In the genomic region with DNA sequence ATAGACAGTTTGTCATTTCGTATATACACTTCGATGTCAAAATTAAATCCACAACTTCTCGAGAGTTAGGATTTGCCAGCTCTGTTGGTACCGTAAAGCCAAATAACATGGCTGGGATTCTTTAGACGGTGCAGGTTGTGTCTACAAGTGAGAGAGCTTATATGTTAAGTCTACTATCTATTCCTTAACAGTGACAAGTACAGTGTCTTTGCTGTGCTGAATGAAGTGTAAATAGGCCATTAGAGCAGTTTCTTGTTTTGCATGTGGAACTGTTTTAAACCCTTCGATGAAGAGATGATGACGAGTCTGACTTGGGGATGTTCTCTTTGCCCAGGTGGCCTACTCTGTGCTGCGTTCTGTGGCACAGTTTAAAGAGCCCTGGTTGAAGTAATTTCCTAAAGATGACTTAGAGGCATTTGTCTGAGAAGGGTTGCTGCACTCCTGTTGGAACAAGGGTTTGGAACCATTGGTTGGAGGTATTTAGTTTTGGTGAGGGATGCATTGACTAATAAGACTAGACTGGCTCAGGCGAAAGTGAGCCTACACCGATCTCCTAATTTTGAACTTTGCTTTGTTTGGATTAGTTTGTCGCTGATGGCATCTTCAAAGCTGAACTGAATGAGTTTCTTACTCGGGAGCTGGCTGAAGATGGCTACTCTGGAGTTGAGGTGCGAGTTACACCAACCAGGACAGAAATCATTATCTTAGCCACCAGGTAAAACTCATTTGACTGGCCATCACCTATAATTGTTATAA, we compare ENCODE assay signal across 8 cellular contexts. TPM values are rescaled to one million over a fixed set of nuclear protein-coding genes. Genes with fewer than 3 reads are reported as not detected.
DNase-seq lines count a peak whose midpoint lies in the region; ATAC-seq, FAIRE-seq and TF ChIP-seq lines count a peak whose summit lies in the region.

No MANE protein-coding gene starts in this region.

- H3K4me1 Mint-ChIP-seq in mesothelial cell of epicardium, result peaks cover 32% of the 10 kb centered on the region

- no TSS peak for BruUV-seq in Panc1 (replicated peaks; lab: Mats Ljungman, UMichigan)

- peak overlapping the region; percentile 98 for H3K4me3 Mint-ChIP-seq in mesothelial cell of epicardium

- no peaks in the 10 kb centered on the region for H3K27me3 ChIP-seq in Panc1 (ENCODE audit: control insufficient read depth, insufficient read depth, low read length)
- no peaks in the 10 kb centered on the region for H3K27me3 ChIP-seq in dorsolateral prefrontal cortex
- no peaks in the 10 kb centered on the region for H3K27me3 ChIP-seq in aorta (ENCODE audit: control insufficient read depth in 1 of 2, insufficient read depth in 2 of 2, low read length in 1 of 2)

- CTCF ChIA-PET in Panc1 (lab: Charles Lee), result no interaction called here

- H3K36me3 ChIP-seq in Panc1 (ENCODE audit: control insufficient read depth, insufficient read depth, low read length) (peaks cover 51% of the 10 kb centered on the region), aorta (ENCODE audit: control insufficient read depth in 1 of 2, insufficient read depth in 2 of 2, low read length in 1 of 2) (peaks cover 2 to 15% of the 10 kb centered on the region in 2 donors)

- peak overlapping the region; percentile 99 for H3K27ac Mint-ChIP-seq in mesothelial cell of epicardium

- peak overlapping the region; percentile 78 to 85 for H3K4me3 ChIP-seq in Panc1 (ENCODE audit: low read depth in 2 of 2, low read length in 2 of 2)
- H3K4me3 ChIP-seq in dorsolateral prefrontal cortex, result peak overlapping the region; percentile 57 to 99 (median 85)
- peak overlapping the region; percentile 55 to 73 for H3K4me3 ChIP-seq in aorta (ENCODE audit: low read length in 2 of 2)

- FAIRE-seq in GM12892 (lab: Jason Lieb, UNC), result peak; percentile 21
- no peak for FAIRE-seq in HTR-8/SVneo (lab: Jason Lieb, UNC)

- H3K36me3 Mint-ChIP-seq in mesothelial cell of epicardium, result peaks cover 31% of the 10 kb centered on the region

- H3K27me3 Mint-ChIP-seq in mesothelial cell of epicardium (ENCODE audit: low read depth), result peaks cover 3% of the 10 kb centered on the region

- POLR2A ChIA-PET in Panc1 (lab: Charles Lee), result interaction anchor here (0.6 to 0.9 kb wide), 2 partner anchors 73 to 120 kb away, joined by 3 to 15 read pairs; no protein-coding TSS in a partner anchor

- peaks cover 32% of the 10 kb centered on the region for H3K4me1 ChIP-seq in Panc1 (ENCODE audit: control insufficient read depth, insufficient read depth, low read length)
- no peaks in the 10 kb centered on the region for H3K4me1 ChIP-seq in aorta (ENCODE audit: control insufficient read depth in 1 of 2, insufficient read depth in 2 of 2, low read length in 2 of 2)

- no peak for DNase-seq in GM12892 (ENCODE audit: insufficient read length)
- no peak for DNase-seq in Panc1 (ENCODE audit: low read depth, low spot score)
- no peak for DNase-seq in dorsolateral prefrontal cortex
- DNase-seq in mesothelial cell of epicardium (ENCODE audit: low spot score in 2 of 2, unreplicated experiment in 2 of 2), result no peak
- no peak for DNase-seq in aorta
- DNase-seq in NCI-H1092 (lab: John Stamatoyannopoulos, UW), result no peak
- DNase-seq in HTR-8/SVneo (ENCODE audit: insufficient read length, low spot score), result no peak

- in situ Hi-C loops in Panc1 (cut with HindIII; ENCODE audit: low pct_unique_long_range_greater_than_20kb, low sequenced_read_pairs), result no loop called here

- H3K27ac ChIP-seq in Panc1 (ENCODE audit: low read length) (peak overlapping the region; percentile 99), dorsolateral prefrontal cortex (peak overlapping the region in 56 of 59 donors; percentile 73 to 97 (median 90)), aorta (ENCODE audit: low read depth in 1 of 2, low read length in 2 of 2) (peak overlapping the region in 1 of 2 donors; percentile 93)

- TF ChIP-seq POLR2A in GM12892 (IDR thresholded peaks at IDR 0.05; ENCODE audit: low read depth, low read length), result no peak; the same call in 1 of the 2 replicates

- intact Hi-C loops in Panc1 (cut with micrococcal nuclease; ENCODE audit: unreplicated experiment), result no loop called here
- intact Hi-C loops in dorsolateral prefrontal cortex (cut with DNase I), result no loop called here
- intact Hi-C loops in aorta (cut with DNase I), result loop anchor here in 1 of 2 donors (5.0 kb wide), 1 partner anchor 127 kb away; a partner anchor contains a TSS

- no peak for TF ChIP-seq CTCF in Panc1 (IDR thresholded peaks at IDR 0.05)
- TF ChIP-seq CTCF in dorsolateral prefrontal cortex (IDR thresholded peaks at IDR 0.05 in 54 of 56, conservative IDR thresholded peaks at IDR 0.05 in 2 of 56; ENCODE audit: low read depth in 1 of 56, partially characterized antibody in 56 of 56), result no peak
- no peak for TF ChIP-seq CTCF in mesothelial cell of epicardium (IDR thresholded peaks at IDR 0.05; ENCODE audit: unreplicated experiment)

- no peaks in the 10 kb centered on the region for H3K9me3 Mint-ChIP-seq in mesothelial cell of epicardium

- 12% methylated on average over 13 of the region's 13 CpGs for WGBS in aorta, 2 donors

- ATAC-seq in Panc1, result peak; percentile 32
- ATAC-seq in aorta (ENCODE audit: low FRiP score), result no peak
- ATAC-seq in GM21576 (IDR thresholded peaks at IDR 0.05; ENCODE audit: unreplicated experiment), result no peak

- H3K9me3 ChIP-seq in Panc1 (ENCODE audit: control insufficient read depth, insufficient read depth, low read depth, low read length) (no peaks in the 10 kb centered on the region), aorta (ENCODE audit: control insufficient read depth, low read length) (no peaks in the 10 kb centered on the region)

RNA-seq across cellular contexts. Expression of a gene that starts 1.0 kb away (rescaled TPM):
- polyA plus RNA-seq in GM12892 (2012; ENCODE audit: missing spikeins), result 7,421 TPM
- total RNA-seq in Panc1 (2021; ENCODE audit: unreplicated experiment) (2,945 TPM), dorsolateral prefrontal cortex (100 to 1,000 TPM; 382 to 717 (median 502) TPM), mesothelial cell of epicardium (2,848 to 2,954 TPM (median 2,936 TPM) in 3 replicates), aorta (1,000 to 10,000 TPM; 1,466 to 1,593 TPM)
- polyA plus RNA-seq in Panc1 (2012; ENCODE audit: insufficient read length), result 2,908 TPM
- 1,000 to 10,000 TPM; 2,194 to 3,688 TPM for polyA plus RNA-seq in aorta

RNA-seq across cellular contexts. Expression of a gene that starts 32.7 kb away (rescaled TPM):
- 0.87 TPM for polyA plus RNA-seq in GM12892 (2012; ENCODE audit: missing spikeins)
- total RNA-seq in Panc1 (2021; ENCODE audit: unreplicated experiment), result 10.9 TPM
- 18.9 TPM for polyA plus RNA-seq in Panc1 (2012; ENCODE audit: insufficient read length)
- total RNA-seq in dorsolateral prefrontal cortex, result 10 to 100 TPM in 24 of 120 experiments, 1 to 10 TPM in 96; 3.4 to 16.3 (median 8.1) TPM
- 0.38 to 0.67 TPM (median 0.59 TPM) in 3 replicates for total RNA-seq in mesothelial cell of epicardium
- total RNA-seq in aorta, result 1 to 10 TPM; 1.3 to 3.1 TPM
- polyA plus RNA-seq in aorta, result 1 to 10 TPM in 1 of 2 donors, under 1 TPM in 1; 0.75 to 2.4 TPM

RNA-seq across cellular contexts. Expression of a gene that starts 48.8 kb away (rescaled TPM):
- polyA plus RNA-seq in GM12892 (2012; ENCODE audit: missing spikeins), result 2.1 TPM
- total RNA-seq in Panc1 (2021; ENCODE audit: unreplicated experiment), result 219 TPM
- 236 TPM for polyA plus RNA-seq in Panc1 (2012; ENCODE audit: insufficient read length)
- total RNA-seq in dorsolateral prefrontal cortex, result 100 to 1,000 TPM; 117 to 225 (median 167) TPM
- 15.9 to 17.5 TPM (median 16.5 TPM) in 3 replicates for total RNA-seq in mesothelial cell of epicardium
- 10 to 100 TPM; 31.3 to 76.1 TPM for total RNA-seq in aorta
- polyA plus RNA-seq in aorta, result 10 to 100 TPM in 1 of 2 donors, 1 to 10 TPM in 1; 5.8 to 10.8 TPM
